Comparison of ENCODE assay signal across 1 cellular context in the genomic region with DNA sequence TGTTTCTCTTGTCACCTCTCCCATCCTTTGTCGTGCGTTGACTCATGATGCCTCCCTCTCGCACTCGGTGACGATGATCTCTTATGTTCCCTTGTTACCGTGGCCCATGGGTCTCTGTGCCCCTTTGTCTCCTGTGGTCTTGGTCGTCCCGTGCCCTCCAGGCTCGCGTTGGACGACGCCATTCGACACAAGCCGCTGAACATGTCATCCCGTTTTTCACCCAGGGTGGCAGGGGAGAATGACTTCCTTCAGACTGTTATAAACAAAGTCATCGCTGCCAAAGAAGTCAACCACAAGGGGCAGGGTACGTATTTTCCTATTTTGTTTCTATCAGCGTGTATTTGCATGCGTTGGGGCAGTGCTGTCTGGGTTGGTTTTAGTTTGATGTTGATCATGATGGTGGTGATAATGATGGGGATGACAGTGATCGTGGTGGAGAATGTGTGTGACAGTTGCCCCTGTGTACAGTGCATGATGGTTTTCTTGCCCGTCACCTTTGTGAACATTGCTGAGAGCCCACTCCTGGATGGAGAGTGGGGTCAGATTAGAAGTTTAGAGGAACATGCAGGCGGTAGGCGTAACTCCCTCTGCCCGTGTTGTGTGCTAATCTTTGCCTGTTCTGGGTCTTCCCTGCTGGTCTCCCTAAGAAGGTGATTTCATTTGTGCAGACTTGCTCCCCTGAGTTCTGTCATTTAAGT.
TF ChIP-seq lines count a peak whose summit lies in the region.

No MANE protein-coding gene starts in this region.

TF ChIP-seq in SK-N-SH treated with all-trans-retinoic acid at 6 μM for 48 hours, 23 proteins besides CTCF, POLR2A, EP300 and RAD21 (continued from another document):
- TF ChIP-seq, protein P1, sequence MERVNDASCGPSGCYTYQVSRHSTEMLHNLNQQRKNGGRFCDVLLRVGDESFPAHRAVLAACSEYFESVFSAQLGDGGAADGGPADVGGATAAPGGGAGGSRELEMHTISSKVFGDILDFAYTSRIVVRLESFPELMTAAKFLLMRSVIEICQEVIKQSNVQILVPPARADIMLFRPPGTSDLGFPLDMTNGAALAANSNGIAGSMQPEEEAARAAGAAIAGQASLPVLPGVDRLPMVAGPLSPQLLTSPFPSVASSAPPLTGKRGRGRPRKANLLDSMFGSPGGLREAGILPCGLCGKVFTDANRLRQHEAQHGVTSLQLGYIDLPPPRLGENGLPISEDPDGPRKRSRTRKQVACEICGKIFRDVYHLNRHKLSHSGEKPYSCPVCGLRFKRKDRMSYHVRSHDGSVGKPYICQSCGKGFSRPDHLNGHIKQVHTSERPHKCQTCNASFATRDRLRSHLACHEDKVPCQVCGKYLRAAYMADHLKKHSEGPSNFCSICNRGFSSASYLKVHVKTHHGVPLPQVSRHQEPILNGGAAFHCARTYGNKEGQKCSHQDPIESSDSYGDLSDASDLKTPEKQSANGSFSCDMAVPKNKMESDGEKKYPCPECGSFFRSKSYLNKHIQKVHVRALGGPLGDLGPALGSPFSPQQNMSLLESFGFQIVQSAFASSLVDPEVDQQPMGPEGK (CRISPR knock-in tag; IDR thresholded peaks at IDR 0.05; ENCODE audit: borderline replicate concordance), result no peak
- no peak for TF ChIP-seq ZNF70 (CRISPR knock-in tag; IDR thresholded peaks at IDR 0.05)
- no peak for TF ChIP-seq TCF4 (CRISPR knock-in tag; IDR thresholded peaks at IDR 0.05; ENCODE audit: borderline replicate concordance)
- no peak for TF ChIP-seq ISL1 (CRISPR knock-in tag; IDR thresholded peaks at IDR 0.05)
- TF ChIP-seq ZNF565 (CRISPR knock-in tag; conservative IDR thresholded peaks at IDR 0.05; ENCODE audit: low read depth), result no peak
- TF ChIP-seq, protein P2, sequence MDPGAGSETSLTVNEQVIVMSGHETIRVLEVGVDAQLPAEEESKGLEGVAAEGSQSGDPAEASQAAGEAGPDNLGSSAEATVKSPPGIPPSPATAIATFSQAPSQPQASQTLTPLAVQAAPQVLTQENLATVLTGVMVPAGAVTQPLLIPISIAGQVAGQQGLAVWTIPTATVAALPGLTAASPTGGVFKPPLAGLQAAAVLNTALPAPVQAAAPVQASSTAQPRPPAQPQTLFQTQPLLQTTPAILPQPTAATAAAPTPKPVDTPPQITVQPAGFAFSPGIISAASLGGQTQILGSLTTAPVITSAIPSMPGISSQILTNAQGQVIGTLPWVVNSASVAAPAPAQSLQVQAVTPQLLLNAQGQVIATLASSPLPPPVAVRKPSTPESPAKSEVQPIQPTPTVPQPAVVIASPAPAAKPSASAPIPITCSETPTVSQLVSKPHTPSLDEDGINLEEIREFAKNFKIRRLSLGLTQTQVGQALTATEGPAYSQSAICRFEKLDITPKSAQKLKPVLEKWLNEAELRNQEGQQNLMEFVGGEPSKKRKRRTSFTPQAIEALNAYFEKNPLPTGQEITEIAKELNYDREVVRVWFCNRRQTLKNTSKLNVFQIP (CRISPR knock-in tag; IDR thresholded peaks at IDR 0.05; ENCODE audit: borderline replicate concordance, low read depth), result no peak
TF ChIP-seq in SK-N-SH treated with all-trans-retinoic acid at 6 μM for 48 hours: peak in this region for 0.
